Comparison of ENCODE assay signal across 8 cellular contexts in genomic region chr16:67000384-67001158, GRCh38. TPM values are rescaled to one million over a fixed set of nuclear protein-coding genes. Genes with fewer than 3 reads are reported as not detected.
DNase-seq lines count a peak whose midpoint lies in the region; ATAC-seq and TF ChIP-seq lines count a peak whose summit lies in the region.

No MANE protein-coding gene starts in this region.

- WGBS in heart right ventricle, 2 donors, result 3 to 6% methylated on average over 69 to 74 of the region's 75 CpGs
- WGBS in trophoblast cell (ENCODE audit: extremely low coverage, insufficient coverage, insufficient read length), result no CpG with 5 or more reads among the region's 75 CpGs

- H3K4ac ChIP-seq in trophoblast cell (ENCODE audit: low read depth, low read length), result no peak overlapping the region

- no peak overlapping the region for H2BK5ac ChIP-seq in trophoblast cell (ENCODE audit: low read depth, low read length, poor library complexity)

- H3K79me2 ChIP-seq in trophoblast cell (ENCODE audit: control insufficient read depth, insufficient read depth, low read length, poor library complexity), result no peaks in the 10 kb centered on the region

- H2AFZ ChIP-seq in trophoblast cell (ENCODE audit: insufficient read depth, low read length, poor library complexity), result peak overlapping the region; percentile 25

- no peaks in the 10 kb centered on the region for H3K79me1 ChIP-seq in trophoblast cell (ENCODE audit: low read length)

- H3K4me1 ChIP-seq in heart right ventricle (peaks cover 3 to 34% (median 22%) of the 10 kb centered on the region in 9 donors), trophoblast cell (ENCODE audit: control insufficient read depth in 1 of 2, insufficient read depth in 2 of 2, low read length in 2 of 2) (peaks cover 10% of the 10 kb centered on the region in 2 experiments)

- H3K9me3 ChIP-seq in heart right ventricle (no peaks in the 10 kb centered on the region), trophoblast cell (ENCODE audit: insufficient read depth, low read depth, low read length) (peaks cover 4% of the 10 kb centered on the region)

- H3K27me3 ChIP-seq in heart right ventricle (peaks cover 0 to 7% (median 0%) of the 10 kb centered on the region in 7 donors), trophoblast cell (ENCODE audit: insufficient read depth, low read length) (peaks cover 16% of the 10 kb centered on the region)

- TF ChIP-seq CTCF in RWPE1 (conservative IDR thresholded peaks at IDR 0.05; ENCODE audit: low read depth) (no peak), heart right ventricle (IDR thresholded peaks at IDR 0.05) (no peak)

- H3K4me3 ChIP-seq in heart right ventricle (peak overlapping the region; percentile 16 to 67 (median 57)), trophoblast cell (ENCODE audit: low read depth, low read length) (peak overlapping the region; percentile 61)

- peak overlapping the region; percentile 76 for H3K27ac Mint-ChIP-seq in activated naive CD8-positive, alpha-beta T cell

- no peak overlapping the region for H3K18ac ChIP-seq in trophoblast cell (ENCODE audit: low read length)

- POLR2A ChIA-PET in RWPE1 (lab: Yijun Ruan, JAX; ENCODE audit: low non-redundant PET), result no interaction called here

- no peak overlapping the region for H4K12ac ChIP-seq in trophoblast cell (ENCODE audit: low read depth, low read length)

- no peaks in the 10 kb centered on the region for H3K9me3 Mint-ChIP-seq in activated naive CD8-positive, alpha-beta T cell (ENCODE audit: low read depth)

- H2BK120ac ChIP-seq in trophoblast cell (ENCODE audit: insufficient read depth, low read length, poor library complexity), result no peak overlapping the region

- no peak overlapping the region for H3K23ac ChIP-seq in trophoblast cell (ENCODE audit: low read length)

- H3K36me3 ChIP-seq in heart right ventricle (no peaks in the 10 kb centered on the region), trophoblast cell (ENCODE audit: control insufficient read depth in 1 of 2, insufficient read depth in 2 of 2, low read length in 2 of 2) (no peaks in the 10 kb centered on the region)

- H3K4me3 Mint-ChIP-seq in activated naive CD8-positive, alpha-beta T cell, result peak overlapping the region; percentile 83

- H3K9ac ChIP-seq in trophoblast cell (ENCODE audit: low read length), result no peak overlapping the region

- DNase-seq in NCI-H2196 (lab: John Stamatoyannopoulos, UW; ENCODE audit: unreplicated experiment) (peak; percentile 50), NCI-H2196 treated with DMSO at 0.1 percent for 48 hours (lab: John Stamatoyannopoulos, UW; ENCODE audit: unreplicated experiment) (no peak), RWPE1 (ENCODE audit: low spot score) (peak; percentile 61), heart right ventricle (peak; percentile 22 to 51), trophoblast cell (peak; percentile 81 to 86), ureter (ENCODE audit: low spot score) (no peak)

- peaks cover 17% of the 10 kb centered on the region for H3K4me1 Mint-ChIP-seq in activated naive CD8-positive, alpha-beta T cell (ENCODE audit: low read depth)

- H3K27ac ChIP-seq in RWPE1 (peak overlapping the region; percentile 67), heart right ventricle (peak overlapping the region in 2 of 10 donors; percentile 20 to 34), trophoblast cell (ENCODE audit: low read depth, low read length) (no peak overlapping the region)

- H2AK5ac ChIP-seq in trophoblast cell (ENCODE audit: low read length), result no peak overlapping the region

- peaks cover 3% of the 10 kb centered on the region for H3K36me3 Mint-ChIP-seq in activated naive CD8-positive, alpha-beta T cell

- H3K4me2 ChIP-seq in trophoblast cell (ENCODE audit: low read length), result peak overlapping the region; percentile 68

- H3K14ac ChIP-seq in trophoblast cell (ENCODE audit: low read length), result no peak overlapping the region

- peak; percentile 12 to 72 (median 46) for ATAC-seq in heart right ventricle
- no peak for ATAC-seq in GM19467 (IDR thresholded peaks at IDR 0.05; ENCODE audit: unreplicated experiment)

- intact Hi-C loops in heart right ventricle (cut with DNase I), result no loop called here

- H4K8ac ChIP-seq in trophoblast cell (ENCODE audit: low read depth, low read length), result no peak overlapping the region

- H4K91ac ChIP-seq in trophoblast cell (ENCODE audit: low read depth, low read length), result no peak overlapping the region

- no peaks in the 10 kb centered on the region for H3K27me3 Mint-ChIP-seq in activated naive CD8-positive, alpha-beta T cell

- no peak overlapping the region for H2BK12ac ChIP-seq in trophoblast cell (ENCODE audit: low read length)

- CTCF ChIA-PET in RWPE1 (lab: Yijun Ruan, JAX), result interaction anchor here (0.7 kb wide), 2 partner anchors 72 to 90 kb away, joined by 4 read pairs; no protein-coding TSS in a partner anchor

RNA-seq across cellular contexts. Expression of gene CES4A, which starts 12.2 kb away (rescaled TPM):
- total RNA-seq in heart right ventricle (10 to 100 TPM in 1 of 10 donors, 1 to 10 TPM in 9; 3.8 to 10.4 (median 6.0) TPM), ureter (17.7 TPM)
- polyA plus RNA-seq in heart right ventricle, result 10 to 100 TPM; 12.3 to 20.6 TPM
- 0.81 and 0.86 TPM in 2 replicates for polyA plus RNA-seq in trophoblast cell (2013)

RNA-seq across cellular contexts. Expression of gene CBFB, which starts 28.4 kb away (rescaled TPM):
- total RNA-seq in heart right ventricle, result 10 to 100 TPM; 22.2 to 36.4 (median 29.8) TPM
- polyA plus RNA-seq in heart right ventricle, result 10 to 100 TPM; 17.6 to 22.9 TPM
- 61.5 and 63.3 TPM in 2 replicates for polyA plus RNA-seq in trophoblast cell (2013)
- total RNA-seq in ureter, result 53.5 TPM

RNA-seq across cellular contexts. Expression of gene CES3, which starts 39.5 kb away (rescaled TPM):
- total RNA-seq in heart right ventricle, result 1 to 10 TPM in 6 of 10 donors, under 1 TPM in 4; 0.45 to 2.4 (median 1.1) TPM
- polyA plus RNA-seq in heart right ventricle, result 1 to 10 TPM in 1 of 2 donors, under 1 TPM in 1; 0.07 to 2.8 TPM
- polyA plus RNA-seq in trophoblast cell (2013), result 0.17 and 0.26 TPM in 2 replicates
- 0.29 TPM for total RNA-seq in ureter

Comparison
In these comparisons a context has a peak if more than half of its experiments do, and no peak if none do; other contexts are left out.
1. DNase-seq: peak in NCI-H2196 (single experiment), RWPE1 (single experiment), heart right ventricle (2 of 2) and trophoblast cell (2 of 2); none in NCI-H2196 treated with DMSO at 0.1 percent for 48 hours (single experiment) and ureter (single experiment).